Comparison of ENCODE assay signal across 8 cellular contexts in the genomic region with DNA sequence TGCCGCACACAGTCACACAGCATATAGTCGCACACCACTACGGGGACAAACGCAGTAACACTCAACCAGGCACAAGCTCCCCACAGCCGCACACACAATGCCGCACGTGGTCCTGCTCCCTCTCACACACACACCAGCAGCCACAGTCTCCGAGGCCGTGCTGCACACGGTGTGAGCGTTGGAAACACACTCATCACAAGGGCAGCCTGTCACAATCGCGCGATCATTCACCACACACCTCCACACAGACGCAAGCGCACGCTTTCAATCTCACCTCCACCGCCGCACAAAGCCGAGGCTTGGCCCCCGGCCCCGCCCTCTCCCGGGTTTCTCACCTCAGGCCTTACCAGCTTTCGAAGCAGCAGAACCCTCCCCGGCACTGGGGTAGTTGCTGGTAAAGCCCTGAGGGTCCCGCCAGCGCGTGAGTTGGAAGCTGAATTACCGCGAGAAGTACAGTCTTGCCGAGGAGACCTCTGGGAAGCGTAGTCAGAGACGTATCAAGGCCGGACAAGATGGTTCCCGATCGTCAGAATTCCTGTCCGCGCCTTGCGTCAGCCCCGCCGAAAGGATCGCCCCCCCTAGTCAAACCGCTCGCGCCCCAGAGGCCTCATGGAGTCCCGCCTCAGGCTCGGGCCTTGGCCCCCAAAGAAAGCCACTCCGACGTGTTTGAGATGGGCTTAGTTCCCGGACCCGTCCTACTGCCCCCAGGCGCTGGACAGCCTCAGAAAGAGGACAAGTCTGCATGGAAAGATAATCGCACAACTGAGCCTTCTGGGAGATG. TPM values are rescaled to one million over a fixed set of nuclear protein-coding genes. Genes with fewer than 3 reads are reported as not detected.
A peak's percentile ranks its signal among the peaks of the same experiment; 100 is the strongest.
DNase-seq lines count a peak whose midpoint lies in the region; ATAC-seq lines count a peak whose summit lies in the region.

A gene (minus strand): TSS at position 423 of the 781 bp plus-strand sequence. CDS start 13,004 bp downstream, outside the sequence.

- peak within 1 kb of the TSS; percentile 78 to 89 for H3K4me3 ChIP-seq in esophagus (ENCODE audit: low read depth in 1 of 2, low read length in 2 of 2)
- H3K4me3 ChIP-seq in mucosa of rectum (ENCODE audit: low read length in 2 of 2): peak within 1 kb of the TSS; percentile 95 to 97

- H3K27ac ChIP-seq in esophagus (ENCODE audit: low read depth in 2 of 2, low read length in 1 of 2) (peak within 1 kb of the TSS; percentile 98 to 99), mucosa of rectum (ENCODE audit: low read depth in 2 of 2, low read length in 2 of 2) (peak within 1 kb of the TSS; percentile 93 to 96)

- H3K9ac ChIP-seq in mucosa of rectum (ENCODE audit: low read depth in 1 of 2, low read length in 2 of 2): peak within 1 kb of the TSS; percentile 83 to 91

- DNase-seq in DMS114 treated with DMSO at 0.1 percent for 48 hours (lab: John Stamatoyannopoulos, UW; ENCODE audit: unreplicated experiment) (peak; percentile 97), OCI-M2 (lab: John Stamatoyannopoulos, UW; ENCODE audit: unreplicated experiment) (peak; percentile 100)
- peak; percentile 90 for DNase-seq in activated T-cell treated with anti-CD3 and anti-CD28 coated beads, Interleukin-2, amount 50 U/mL, for 4 hours
- peak; percentile 90 to 92 for DNase-seq in stimulated activated CD8-positive, alpha-beta memory T cell treated with anti-CD3 and anti-CD28 coated beads, Interleukin-4, amount 100 ng/mL, for 4 hours (ENCODE audit: low read depth in 2 of 2, low spot score in 1 of 2)

- peaks cover 1% of the 10 kb centered on the region for H3K27me3 Mint-ChIP-seq in IgD-negative memory B cell
- H3K27me3 Mint-ChIP-seq in activated T-cell treated with anti-CD3 and anti-CD28 coated beads, Interleukin-2, amount 50 U/mL, for 4 hours (ENCODE audit: low read depth): no peaks in the 10 kb centered on the region

- H3K9me3 Mint-ChIP-seq in IgD-negative memory B cell: peaks cover 0 to 4% (median under 1%) of the 10 kb centered on the region in 3 donors
- peaks cover 18% of the 10 kb centered on the region for H3K9me3 Mint-ChIP-seq in activated T-cell treated with anti-CD3 and anti-CD28 coated beads, Interleukin-2, amount 50 U/mL, for 4 hours

- H3K4me1 ChIP-seq in esophagus (ENCODE audit: control insufficient read depth in 2 of 2, insufficient read depth in 2 of 2, low read length in 1 of 2) (peaks cover 0 to 3% of the 10 kb centered on the region in 2 donors), mucosa of rectum (ENCODE audit: control insufficient read depth in 2 of 2, insufficient read depth in 2 of 2, low read length in 2 of 2) (peaks cover 5 to 8% of the 10 kb centered on the region in 2 donors)

- ATAC-seq in GM21529 (IDR thresholded peaks at IDR 0.05; ENCODE audit: unreplicated experiment): peak; percentile 90
- ATAC-seq in activated T-cell treated with anti-CD3 and anti-CD28 coated beads, Interleukin-2, amount 50 U/mL, for 4 hours: peak; percentile 94 to 95

- H3K27me3 ChIP-seq in esophagus (ENCODE audit: control insufficient read depth in 1 of 2, insufficient read depth in 2 of 2, low read length in 2 of 2): no peaks in the 10 kb centered on the region
- no peaks in the 10 kb centered on the region for H3K27me3 ChIP-seq in mucosa of rectum (ENCODE audit: control insufficient read depth in 2 of 2, insufficient read depth in 2 of 2, low read length in 2 of 2)

- peaks cover 6% of the 10 kb centered on the region for H3K36me3 Mint-ChIP-seq in IgD-negative memory B cell
- peaks cover 10% of the 10 kb centered on the region for H3K36me3 Mint-ChIP-seq in activated T-cell treated with anti-CD3 and anti-CD28 coated beads, Interleukin-2, amount 50 U/mL, for 4 hours (ENCODE audit: insufficient read depth)

- 0% methylated on average over 53 of the region's 53 CpGs for WGBS in esophagus, 2 donors

- peaks cover 25 to 32% (median 26%) of the 10 kb centered on the region in 3 donors for H3K4me1 Mint-ChIP-seq in IgD-negative memory B cell
- H3K4me1 Mint-ChIP-seq in activated T-cell treated with anti-CD3 and anti-CD28 coated beads, Interleukin-2, amount 50 U/mL, for 4 hours (ENCODE audit: low read depth): peaks cover 30% of the 10 kb centered on the region

- H3K9me3 ChIP-seq in esophagus (ENCODE audit: control insufficient read depth in 2 of 2, insufficient read depth in 1 of 2, low read depth in 1 of 2, low read length in 1 of 2) (no peaks in the 10 kb centered on the region), mucosa of rectum (ENCODE audit: control insufficient read depth in 2 of 2, low read length in 2 of 2) (no peaks in the 10 kb centered on the region)

- no peaks in the 10 kb centered on the region for H3K36me3 ChIP-seq in esophagus (ENCODE audit: control insufficient read depth in 2 of 2, insufficient read depth in 2 of 2, low read length in 1 of 2)
- H3K36me3 ChIP-seq in mucosa of rectum (ENCODE audit: control insufficient read depth in 2 of 2, insufficient read depth in 2 of 2, low read length in 2 of 2): no peaks in the 10 kb centered on the region

- H3K27ac Mint-ChIP-seq in IgD-negative memory B cell: peak within 1 kb of the TSS; percentile 97 to 99 (median 98)

- peak within 1 kb of the TSS; percentile 97 to 100 (median 98) for H3K4me3 Mint-ChIP-seq in IgD-negative memory B cell
- peak within 1 kb of the TSS; percentile 93 for H3K4me3 Mint-ChIP-seq in activated T-cell treated with anti-CD3 and anti-CD28 coated beads, Interleukin-2, amount 50 U/mL, for 4 hours

RNA-seq across cellular contexts. Expression of the gene that starts here (rescaled TPM):
- 10.8 TPM for polyA plus RNA-seq in IgD-negative memory B cell
- 1 to 10 TPM; 5.8 to 9.0 (median 7.4) TPM for total RNA-seq in activated T-cell treated with anti-CD3 and anti-CD28 coated beads, Interleukin-2, amount 50 U/mL, for 4 hours
- 1 to 10 TPM; 2.2 to 4.2 TPM for polyA plus RNA-seq in esophagus

Comparison
In these comparisons a context has a peak if more than half of its experiments do, and no peak if none do; other contexts are left out.
1. Peak in every context shown above with its lines: DNase-seq, ATAC-seq, H3K4me3 ChIP-seq and H3K27ac ChIP-seq.